25 cellular contexts compared by ENCODE assay signal in the genomic region with DNA sequence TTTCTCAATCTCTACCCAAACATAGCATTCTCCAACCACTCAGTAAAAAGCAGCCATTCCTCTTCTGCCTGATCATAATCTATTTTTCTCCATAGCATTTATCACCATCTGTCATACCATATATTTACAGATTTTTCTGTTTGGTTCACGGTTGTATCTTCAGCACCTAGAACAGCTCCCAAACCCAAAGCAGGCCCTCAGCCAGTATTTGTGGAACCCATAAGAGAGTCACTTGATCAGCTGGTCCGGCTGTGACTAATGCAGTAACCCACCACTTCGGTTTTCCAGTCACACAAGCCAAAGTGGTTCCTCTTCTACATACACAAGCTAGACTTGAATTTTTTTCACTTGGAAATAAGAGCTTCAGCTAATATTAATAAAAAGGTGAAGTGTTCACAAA.
DNase-seq lines count a peak whose midpoint lies in the region; ATAC-seq and TF ChIP-seq lines count a peak whose summit lies in the region.
"Had no signal": no experiment of that assay in that cellular context is flagged by ENCODE, and none has a peak within 500 bp of the region (broad histone marks: within the 10 kb centered on the region; RNA-seq: fewer than 3 reads in every experiment).

No MANE protein-coding gene starts in this region.

- intact Hi-C loops in activated naive CD4-positive, alpha-beta T cell treated with anti-CD3 and anti-CD28 coated beads for 36 hours (cut with micrococcal nuclease) = no loop called here
- intact Hi-C loops in aorta (cut with DNase I) = no loop called here

- H3K4me1 Mint-ChIP-seq in activated naive CD4-positive, alpha-beta T cell treated with anti-CD3 and anti-CD28 coated beads for 36 hours (ENCODE audit: low read depth) = no peaks in the 10 kb centered on the region
- H3K4me1 Mint-ChIP-seq: activated B cell treated with CpG ODN at 0.5 μM for 24 hours; activated CD4-positive, alpha-beta memory T cell treated with anti-CD3 and anti-CD28 coated beads, Interleukin-2, amount 10 ng/mL, durations not matched to agents 7 days and 5 days; natural killer cell had no signal

- CTCF ChIA-PET in activated naive CD4-positive, alpha-beta T cell treated with anti-CD3 and anti-CD28 coated beads for 36 hours (lab: Charles Lee) = no interaction called here

- no peak overlapping the region for H3K4me3 ChIP-seq in H7 (ENCODE audit: insufficient read depth, low read depth, low read length)
- no peak overlapping the region for H3K4me3 ChIP-seq in epithelial cell of esophagus (ENCODE audit: low read length)
- no peak overlapping the region for H3K4me3 ChIP-seq in aorta (ENCODE audit: low read length in 2 of 2)
- H3K4me3 ChIP-seq: ascending aorta, stomach, upper lobe of right lung had no signal

- peaks cover 6% of the 10 kb centered on the region for H3K9me3 ChIP-seq in aorta (ENCODE audit: control insufficient read depth, low read length)
- H3K9me3 ChIP-seq: ascending aorta, upper lobe of right lung had no signal

- no peak overlapping the region for H3K27ac Mint-ChIP-seq in activated naive CD4-positive, alpha-beta T cell treated with anti-CD3 and anti-CD28 coated beads for 36 hours
- H3K27ac Mint-ChIP-seq: activated B cell treated with CpG ODN at 0.5 μM for 24 hours; activated CD4-positive, alpha-beta memory T cell treated with anti-CD3 and anti-CD28 coated beads, Interleukin-2, amount 10 ng/mL, durations not matched to agents 7 days and 5 days; activated T-cell treated with anti-CD3 and anti-CD28 coated beads, Interleukin-2, amount 50 U/mL, for 24 hours; natural killer cell had no signal

- H3K36me3 ChIP-seq in H7 (replicated peaks; ENCODE audit: control insufficient read depth, insufficient read depth, low read length) (no peaks in the 10 kb centered on the region), aorta (ENCODE audit: control insufficient read depth in 1 of 2, insufficient read depth in 2 of 2, low read length in 1 of 2) (no peaks in the 10 kb centered on the region)
- H3K36me3 ChIP-seq: ascending aorta, stomach, upper lobe of right lung had no signal

- no peaks in the 10 kb centered on the region for H3K27me3 Mint-ChIP-seq in activated naive CD4-positive, alpha-beta T cell treated with anti-CD3 and anti-CD28 coated beads for 36 hours (ENCODE audit: low read depth)
- H3K27me3 Mint-ChIP-seq: activated B cell treated with CpG ODN at 0.5 μM for 24 hours; activated CD4-positive, alpha-beta memory T cell treated with anti-CD3 and anti-CD28 coated beads, Interleukin-2, amount 10 ng/mL, durations not matched to agents 7 days and 5 days; activated T-cell treated with anti-CD3 and anti-CD28 coated beads, Interleukin-2, amount 50 U/mL, for 24 hours had no signal

- ATAC-seq in aorta (ENCODE audit: low FRiP score) = no peak
- ATAC-seq: HCT116, natural killer cell, PC-3, upper lobe of right lung had no signal

- peaks cover 4% of the 10 kb centered on the region for H3K9me3 Mint-ChIP-seq in activated naive CD4-positive, alpha-beta T cell treated with anti-CD3 and anti-CD28 coated beads for 36 hours

- no peak for TF ChIP-seq CTCF in epithelial cell of esophagus (IDR thresholded peaks at IDR 0.05; ENCODE audit: insufficient read depth, low read depth, low read length, missing control alignments)

- H3K36me3 Mint-ChIP-seq in activated naive CD4-positive, alpha-beta T cell treated with anti-CD3 and anti-CD28 coated beads for 36 hours (ENCODE audit: low read depth) = no peaks in the 10 kb centered on the region

- H3K27ac ChIP-seq in aorta (ENCODE audit: low read depth in 1 of 2, low read length in 2 of 2) = no peak overlapping the region
- H3K27ac ChIP-seq: ascending aorta, HL-60, stomach, upper lobe of right lung had no signal

- DNase-seq in H7 = peak; percentile 14
- DNase-seq in MV-4-11 (lab: John Stamatoyannopoulos, UW) = peak; percentile 56
- DNase-seq in epithelial cell of esophagus (ENCODE audit: low read depth) = peak; percentile 25
- peak; percentile 10 for DNase-seq in mucosa of gallbladder (ENCODE audit: low spot score)
- DNase-seq in activated naive CD4-positive, alpha-beta T cell treated with anti-CD3 and anti-CD28 coated beads for 36 hours = no peak
- no peak for DNase-seq in DMS114 treated with DMSO at 0.1 percent for 48 hours (lab: John Stamatoyannopoulos, UW; ENCODE audit: unreplicated experiment)
- DNase-seq in effector CD8-positive, alpha-beta T cell (lab: John Stamatoyannopoulos, UW) = no peak
- no peak for DNase-seq in aorta
- DNase-seq: activated B cell treated with CpG ODN at 0.5 μM for 24 hours; activated CD4-positive, alpha-beta memory T cell treated with anti-CD3 and anti-CD28 coated beads, Interleukin-2, amount 10 ng/mL, durations not matched to agents 7 days and 5 days; activated naive CD4-positive, alpha-beta T cell treated with Interleukin-2 at 50 U/mL for 16 hours; activated T-cell treated with anti-CD3 and anti-CD28 coated beads, Interleukin-2, amount 50 U/mL, for 24 hours; effector CD4-positive, alpha-beta T cell; glutamatergic neuron; natural killer cell; NCI-H526 treated with DMSO at 0.1 percent for 48 hours; PC-3; small intestine; stimulated activated CD4-positive, alpha-beta T cell treated with anti-CD3 and anti-CD28 coated beads, Interleukin-2, amount 100 ng/mL, for 48 hours; stomach; T-helper 2 cell; upper lobe of right lung had no signal

- 17 to 19% methylated on average over 3 of the region's 3 CpGs for WGBS in aorta, 2 donors

- H3K27me3 ChIP-seq in H7 (ENCODE audit: control insufficient read depth, insufficient read depth, low read length) (no peaks in the 10 kb centered on the region), aorta (ENCODE audit: control insufficient read depth in 1 of 2, insufficient read depth in 2 of 2, low read length in 1 of 2) (peaks cover 0 to 1% of the 10 kb centered on the region in 2 donors)
- H3K27me3 ChIP-seq: ascending aorta, stomach, upper lobe of right lung had no signal

- no peak overlapping the region for H3K4me3 Mint-ChIP-seq in activated naive CD4-positive, alpha-beta T cell treated with anti-CD3 and anti-CD28 coated beads for 36 hours
- H3K4me3 Mint-ChIP-seq: activated B cell treated with CpG ODN at 0.5 μM for 24 hours; activated CD4-positive, alpha-beta memory T cell treated with anti-CD3 and anti-CD28 coated beads, Interleukin-2, amount 10 ng/mL, durations not matched to agents 7 days and 5 days; activated T-cell treated with anti-CD3 and anti-CD28 coated beads, Interleukin-2, amount 50 U/mL, for 24 hours; natural killer cell had no signal

- H3K4me1 ChIP-seq in aorta (ENCODE audit: control insufficient read depth in 1 of 2, insufficient read depth in 2 of 2, low read length in 2 of 2) = no peaks in the 10 kb centered on the region
- H3K4me1 ChIP-seq: ascending aorta, stomach, upper lobe of right lung had no signal

Comparison
In these comparisons a context has a peak if more than half of its experiments do, and no peak if none do; other contexts are left out.
1. DNase-seq: peak in H7 (single experiment), MV-4-11 (single experiment), epithelial cell of esophagus (single experiment) and mucosa of gallbladder (single experiment); none in activated naive CD4-positive, alpha-beta T cell treated with anti-CD3 and anti-CD28 coated beads for 36 hours (single experiment), DMS114 treated with DMSO at 0.1 percent for 48 hours (single experiment), effector CD8-positive, alpha-beta T cell (single experiment) and aorta (0 of 2).